8 cellular contexts compared by ENCODE assay signal in genomic region chr10:72355214-72355555, GRCh38. TPM values are rescaled to one million over a fixed set of nuclear protein-coding genes. Genes with fewer than 3 reads are reported as not detected.
DNase-seq lines count a peak whose midpoint lies in the region; ATAC-seq, FAIRE-seq and TF ChIP-seq lines count a peak whose summit lies in the region.

No MANE protein-coding gene starts in this region.

- peak overlapping the region; percentile 96 to 98 for H3K27ac Mint-ChIP-seq in T-cell

- H3K4me1 Mint-ChIP-seq in T-cell: peaks cover 39 to 47% (median 43%) of the 10 kb centered on the region in 3 donors

- H3K9me3 ChIP-seq in gastroesophageal sphincter (no peaks in the 10 kb centered on the region), small intestine (ENCODE audit: control insufficient read depth, low read depth) (no peaks in the 10 kb centered on the region)

- DNase-seq in T-cell (no peak), small intestine (no peak), NCI-H1105 treated with DMSO at 0.1 percent for 48 hours (lab: John Stamatoyannopoulos, UW) (no peak), G401 (ENCODE audit: low spot score) (no peak), RCC 7860 (ENCODE audit: low spot score) (no peak)

- 28 to 48% methylated on average over 5 to 7 of the region's 7 CpGs for whole genome bisulfite sequencing in gastroesophageal sphincter (ENCODE audit: low coverage in 1 of 2), 2 donors
- 30 to 38% (median 32%) methylated on average over 7 of the region's 7 CpGs for WGBS in small intestine, 3 donors

- POLR2A ChIA-PET in T-cell (lab: Charles Lee): interaction anchor here in 1 of 2 donors (0.8 kb wide), 1 partner anchor 275 kb away, joined by 4 read pairs; no protein-coding TSS in a partner anchor

- CTCF ChIA-PET in T-cell (lab: Charles Lee): interaction anchor here in 1 of 2 donors (0.5 to 0.6 kb wide), 2 partner anchors 146 to 224 kb away, joined by 3 read pairs; no protein-coding TSS in a partner anchor

- peaks cover 0 to 16% of the 10 kb centered on the region in 2 donors for H3K36me3 ChIP-seq in gastroesophageal sphincter
- no peaks in the 10 kb centered on the region for H3K36me3 ChIP-seq in small intestine (ENCODE audit: control insufficient read depth in 2 of 2, insufficient read depth in 2 of 2, low read length in 2 of 2)

- in situ Hi-C loops in G401 (cut with HindIII; ENCODE audit: low sequenced_read_pairs): no loop called here

- TF ChIP-seq POLR2A in gastroesophageal sphincter (IDR thresholded peaks at IDR 0.05): no peak

- peaks cover 6 to 41% (median 18%) of the 10 kb centered on the region in 3 donors for H3K4me1 ChIP-seq in gastroesophageal sphincter
- H3K4me1 ChIP-seq in small intestine (ENCODE audit: control insufficient read depth in 2 of 2, insufficient read depth in 1 of 2, low read depth in 1 of 2, low read length in 1 of 2): peaks cover 2 to 3% of the 10 kb centered on the region in 2 donors

- H3K36me3 Mint-ChIP-seq in T-cell: peaks cover 19% of the 10 kb centered on the region

- H3K27ac ChIP-seq in gastroesophageal sphincter (peak overlapping the region; percentile 70 to 99 (median 94)), small intestine (ENCODE audit: low read depth in 1 of 2, low read length in 1 of 2) (peak overlapping the region; percentile 81 to 100)

- H3K9me3 Mint-ChIP-seq in T-cell: no peaks in the 10 kb centered on the region

- no peak for TF ChIP-seq EP300 in gastroesophageal sphincter (IDR thresholded peaks at IDR 0.05)

- H3K27me3 Mint-ChIP-seq in T-cell: no peaks in the 10 kb centered on the region

- ATAC-seq in GM21723 (IDR thresholded peaks at IDR 0.05; ENCODE audit: unreplicated experiment): peak; percentile 14
- peak in 1 of 4 experiments; percentile 10 for ATAC-seq in T-cell (replicated peaks in 1 of 4)
- no peak for ATAC-seq in gastroesophageal sphincter
- ATAC-seq in HG02571 (IDR thresholded peaks at IDR 0.05; ENCODE audit: unreplicated experiment): no peak

- no peak for FAIRE-seq in small intestine (lab: Jason Lieb, UNC)
- no peak for FAIRE-seq in RCC 7860 (lab: Jason Lieb, UNC)

- H3K27me3 ChIP-seq in gastroesophageal sphincter: no peaks in the 10 kb centered on the region
- H3K27me3 ChIP-seq in small intestine (ENCODE audit: control insufficient read depth in 2 of 2, insufficient read depth in 2 of 2, low read length in 2 of 2): no peaks in the 10 kb centered on the region

- no peak for TF ChIP-seq CTCF in gastroesophageal sphincter (IDR thresholded peaks at IDR 0.05)

- peak overlapping the region; percentile 94 to 98 (median 97) for H3K4me3 Mint-ChIP-seq in T-cell

- peak overlapping the region; percentile 63 to 88 for H3K4me3 ChIP-seq in gastroesophageal sphincter
- H3K4me3 ChIP-seq in small intestine (ENCODE audit: low read depth in 1 of 2, low read length in 2 of 2): peak overlapping the region; percentile 89 to 94

RNA-seq across cellular contexts. Expression of gene DNAJB12, which starts 0.5 kb away (rescaled TPM):
- total RNA-seq in T-cell (10 to 100 TPM; 27.1 to 41.4 (median 31.2) TPM), gastroesophageal sphincter (10 to 100 TPM; 28.6 to 43.0 (median 33.4) TPM)
- polyA plus RNA-seq in small intestine: 10 to 100 TPM; 17.0 to 27.3 (median 18.6) TPM
- 22.6 and 23.1 TPM in 2 replicates for total RNA-seq in G401 (2014; rRNA removed; shearing (Covaris generic))
